ENCODE assay signal across 6 cellular contexts in the genomic region with DNA sequence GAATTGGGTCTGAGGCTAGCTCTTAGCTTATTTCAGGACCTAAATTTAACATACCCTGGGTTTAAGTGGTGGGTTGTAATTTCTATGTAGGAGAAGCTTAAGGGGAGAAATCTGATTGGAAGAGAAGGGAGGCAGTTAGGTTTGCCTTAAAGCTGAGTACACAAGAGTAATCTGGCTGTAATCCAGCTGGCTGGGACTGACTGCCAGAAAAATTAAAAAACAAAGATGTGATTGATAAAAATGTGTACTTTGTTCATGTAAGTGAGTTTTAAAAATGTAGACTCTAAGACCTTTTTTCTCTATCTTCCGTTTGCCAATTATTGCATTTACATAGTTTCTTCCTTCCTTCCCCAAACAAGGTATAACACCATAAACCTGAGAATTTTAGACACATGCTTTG. TPM values are rescaled to one million over a fixed set of nuclear protein-coding genes. Genes with fewer than 3 reads are reported as not detected.
DNase-seq lines count a peak whose midpoint lies in the region; ATAC-seq, FAIRE-seq and TF ChIP-seq lines count a peak whose summit lies in the region.

No MANE protein-coding gene starts in this region.

- no peaks in the 10 kb centered on the region for H3K9me3 Mint-ChIP-seq in CD4-positive, alpha-beta T cell

- peaks cover 16% of the 10 kb centered on the region for H3K4me1 Mint-ChIP-seq in CD4-positive, alpha-beta T cell (ENCODE audit: low read depth)

- no peak overlapping the region for H3K4me3 ChIP-seq in Peyer's patch
- no peak overlapping the region for H3K4me3 ChIP-seq in HepG2 (replicated peaks in 1 of 3; ENCODE audit: insufficient read depth in 1 of 3, low read depth in 2 of 3, low read length in 3 of 3)

- H3K36me3 Mint-ChIP-seq in CD4-positive, alpha-beta T cell (ENCODE audit: low read depth) = peaks cover 7% of the 10 kb centered on the region

- no peaks in the 10 kb centered on the region for H3K36me3 ChIP-seq in Peyer's patch
- no peaks in the 10 kb centered on the region for H3K36me3 ChIP-seq in HepG2 (replicated peaks in 1 of 2; ENCODE audit: control insufficient read depth in 1 of 2, insufficient read depth in 2 of 2, low read length in 2 of 2)

- in situ Hi-C loops in G401 (cut with HindIII; ENCODE audit: low sequenced_read_pairs) (no loop called here), HepG2 (cut with HindIII; ENCODE audit: extremely low pct_ligation_motif_present, low pct_unique_long_range_greater_than_20kb) (no loop called here)

- H3K4me2 ChIP-seq in HepG2 (ENCODE audit: low read depth, low read length) = peak overlapping the region; percentile 32; the same call in 1 of the 2 replicates

- H3K4me1 ChIP-seq in Peyer's patch (peaks cover 0 to 33% (median 5%) of the 10 kb centered on the region in 4 donors), HepG2 (ENCODE audit: insufficient read depth, low read length) (peaks cover 50% of the 10 kb centered on the region)

- peaks cover 7% of the 10 kb centered on the region for H3K79me2 ChIP-seq in HepG2 (ENCODE audit: insufficient read depth, low read length)

- H3K27ac ChIP-seq in Peyer's patch = peak overlapping the region in 3 of 4 donors; percentile 38 to 82 (median 70)
- peak overlapping the region; percentile 21 for H3K27ac ChIP-seq in HepG2 (ENCODE audit: extremely low read length, insufficient read depth, low read length)
- no peak overlapping the region for H3K27ac ChIP-seq in CD4-positive, alpha-beta T cell (ENCODE audit: low read depth, low read length)

- TF ChIP-seq EP300 in HepG2 (IDR thresholded peaks at IDR 0.05; ENCODE audit: low read depth in 2 of 2, low read length in 2 of 2) (no peak), HepG2 (CRISPR knock-in tag; IDR thresholded peaks at IDR 0.05; ENCODE audit: borderline replicate concordance) (no peak)

- no peak overlapping the region for H2AFZ ChIP-seq in HepG2 (ENCODE audit: low read length)

- H3K9me3 ChIP-seq in Peyer's patch (no peaks in the 10 kb centered on the region), HepG2 (ENCODE audit: low read length) (no peaks in the 10 kb centered on the region)
- H3K9me3 ChIP-seq in CD4-positive, alpha-beta T cell (ENCODE audit: control insufficient read depth, low read length) = no peaks in the 10 kb centered on the region

- TF ChIP-seq RAD21 in HepG2 (CRISPR knock-in tag; IDR thresholded peaks at IDR 0.05) = no peak

- ATAC-seq in HepG2 (peak; percentile 35; the same call in 2 of the 3 replicates), HG02840 (IDR thresholded peaks at IDR 0.05; ENCODE audit: low FRiP score, unreplicated experiment) (no peak)
- ATAC-seq in CD4-positive, alpha-beta T cell (ENCODE audit: poor library complexity) = no peak

- H4K20me1 ChIP-seq in HepG2 (ENCODE audit: insufficient read depth, low read length) = no peaks in the 10 kb centered on the region

- BruUV-seq in HepG2 (replicated peaks; lab: Mats Ljungman, UMichigan) = no TSS peak

- intact Hi-C loops in HepG2 (cut with micrococcal nuclease; ENCODE audit: unreplicated experiment) = no loop called here
- intact Hi-C loops in CD4-positive, alpha-beta T cell (cut with DNase I, micrococcal nuclease) = no loop called here

- no peak overlapping the region for H3K27ac Mint-ChIP-seq in CD4-positive, alpha-beta T cell

- POLR2A ChIA-PET in HepG2 (lab: Yijun Ruan, JAX) = interaction anchor here (0.7 to 2.3 kb wide), 6 partner anchors 12 to 43 kb away, joined by 3 to 7 read pairs (median 4); partner anchors contain the start of genes CREB3, GBA2, HINT2 and RGP1
- POLR2A ChIA-PET in CD4-positive, alpha-beta T cell (lab: Charles Lee) = interaction anchor here (1.1 kb wide), 1 partner anchor 15 kb away, joined by 4 read pairs; no protein-coding TSS in a partner anchor

- DNase-seq in G401 (ENCODE audit: low spot score) (peak; percentile 63), Peyer's patch (no peak), HepG2 (ENCODE audit: low spot score) (peak; percentile 64), H54 (ENCODE audit: insufficient read length, low spot score) (no peak)
- no peak for DNase-seq in CD4-positive, alpha-beta T cell

- H3K9ac ChIP-seq in HepG2 (ENCODE audit: insufficient read depth, low read depth, low read length) = no peak overlapping the region

- WGBS in HepG2 (ENCODE audit: low lambda C conversion rate) = 14% methylated on average over 1 of the region's 1 CpG

- TF ChIP-seq CTCF in Peyer's patch (IDR thresholded peaks at IDR 0.05) (no peak), HepG2 (CRISPR knock-in tag; IDR thresholded peaks at IDR 0.05) (no peak)
- TF ChIP-seq CTCF in CD4-positive, alpha-beta T cell (IDR thresholded peaks at IDR 0.05) = no peak

- CTCF ChIA-PET in HepG2 (lab: Yijun Ruan, JAX; ENCODE audit: low intra/inter-chr PET ratio, low total read pairs) = no interaction called here
- CTCF ChIA-PET in CD4-positive, alpha-beta T cell (lab: Charles Lee) = no interaction called here

- H3K27me3 ChIP-seq in Peyer's patch (no peaks in the 10 kb centered on the region), HepG2 (ENCODE audit: control insufficient read depth in 1 of 2, insufficient read depth in 2 of 2, low read length in 2 of 2) (no peaks in the 10 kb centered on the region)
- no peaks in the 10 kb centered on the region for H3K27me3 ChIP-seq in CD4-positive, alpha-beta T cell (ENCODE audit: control insufficient read depth, insufficient read depth, low read length)

- FAIRE-seq in HepG2 (lab: Jason Lieb, UNC) = peak; percentile 73
- FAIRE-seq in H54 (lab: Jason Lieb, UNC) = no peak

- H3K4me3 Mint-ChIP-seq in CD4-positive, alpha-beta T cell = no peak overlapping the region

- no peak for TF ChIP-seq POLR2A in Peyer's patch (IDR thresholded peaks at IDR 0.05)
- TF ChIP-seq POLR2A in HepG2 (IDR thresholded peaks at IDR 0.05; ENCODE audit: insufficient read depth in 1 of 2, low read depth in 2 of 2, low read length in 2 of 2) = no peak
- no peak for TF ChIP-seq POLR2A in H54 (IDR thresholded peaks at IDR 0.05; ENCODE audit: low read depth, low read length)

- no peaks in the 10 kb centered on the region for H3K27me3 Mint-ChIP-seq in CD4-positive, alpha-beta T cell

RNA-seq across cellular contexts. Expression of gene MSMP, which starts 17.4 kb away (rescaled TPM):
- total RNA-seq in G401 (2014; rRNA removed; shearing (Covaris generic)) = not detected in 2 replicates
- not detected for total RNA-seq in Peyer's patch
- total RNA-seq in HepG2 (2016; rRNA removed; fragmentation: Illumina TruSeq; extraction: Trizol) = 0.24 and 0.49 TPM in 2 replicates
- not detected in 2 replicates for total RNA-seq in HepG2 (2016; cell fraction: cytosol; rRNA removed; fragmentation: Illumina TruSeq; extraction: Trizol; ENCODE audit: low read depth)
- not detected in 2 replicates for total RNA-seq in HepG2 (2016; cell fraction: insoluble cytoplasmic fraction; rRNA removed; fragmentation: Illumina TruSeq; extraction: Trizol)
- total RNA-seq in HepG2 (2016; cell fraction: membrane; rRNA removed; fragmentation: Illumina TruSeq; extraction: Trizol) = 0.71 TPM in 1 of 2 replicates, not detected in the other
- not detected in 2 replicates for total RNA-seq in HepG2 (2016; cell fraction: nucleus; rRNA removed; fragmentation: Illumina TruSeq; extraction: Trizol)
- polyA plus RNA-seq in HepG2 (2011; rRNA removed) = 0.34 and 0.46 TPM in 2 replicates
- polyA plus RNA-seq in HepG2 (2011; cell fraction: cytosol; rRNA removed) = 0.32 and 0.45 TPM in 2 replicates
- polyA plus RNA-seq in HepG2 (2011; cell fraction: nucleus; rRNA removed) = 0.42 TPM in 1 of 2 replicates, not detected in the other
- 0.76 TPM in 1 of 2 replicates, not detected in the other for polyA plus RNA-seq in HepG2 (2012)
- 0.66 and 1.2 TPM in 2 replicates for polyA plus RNA-seq in HepG2 (2016; cell fraction: cytosol; fragmentation: Illumina TruSeq; extraction: Trizol; ENCODE audit: low read depth)
- 0.62 TPM in 1 of 2 replicates, not detected in the other for polyA plus RNA-seq in HepG2 (2016; cell fraction: insoluble cytoplasmic fraction; fragmentation: Illumina TruSeq; extraction: Trizol; ENCODE audit: low read depth)
- 0.55 and 2.2 TPM in 2 replicates for polyA plus RNA-seq in HepG2 (2016; cell fraction: membrane; fragmentation: Illumina TruSeq; extraction: Trizol; ENCODE audit: low read depth)
- not detected in 2 replicates for polyA plus RNA-seq in HepG2 (2016; cell fraction: nucleus; fragmentation: Illumina TruSeq; extraction: Trizol; ENCODE audit: insufficient read depth, low read depth)
- polyA minus RNA-seq in HepG2 (2011; rRNA and poly(A)+ RNA removed; ENCODE audit: low replicate concordance) = 0.62 TPM in 1 of 2 replicates, not detected in the other
- not detected in 2 replicates for polyA minus RNA-seq in HepG2 (2011; cell fraction: cytosol; rRNA and poly(A)+ RNA removed)
- not detected in 2 replicates for polyA minus RNA-seq in HepG2 (2011; cell fraction: nucleus; rRNA and poly(A)+ RNA removed)
- total RNA-seq in CD4-positive, alpha-beta T cell = not detected

RNA-seq across cellular contexts. Expression of gene NPR2, which starts 19.9 kb away (rescaled TPM):
- 0.07 and 0.86 TPM in 2 replicates for total RNA-seq in G401 (2014; rRNA removed; shearing (Covaris generic))
- 10 to 100 TPM in 3 of 4 donors, 1 to 10 TPM in 1; 6.7 to 29.5 (median 21.6) TPM for total RNA-seq in Peyer's patch
- total RNA-seq in HepG2 (2016; rRNA removed; fragmentation: Illumina TruSeq; extraction: Trizol) = 4.6 and 7.4 TPM in 2 replicates
- 1.2 and 2.7 TPM in 2 replicates for total RNA-seq in HepG2 (2016; cell fraction: cytosol; rRNA removed; fragmentation: Illumina TruSeq; extraction: Trizol; ENCODE audit: low read depth)
- total RNA-seq in HepG2 (2016; cell fraction: insoluble cytoplasmic fraction; rRNA removed; fragmentation: Illumina TruSeq; extraction: Trizol) = 4.1 and 6.5 TPM in 2 replicates
- total RNA-seq in HepG2 (2016; cell fraction: membrane; rRNA removed; fragmentation: Illumina TruSeq; extraction: Trizol) = 2.4 and 3.2 TPM in 2 replicates
- 10.2 and 12.0 TPM in 2 replicates for total RNA-seq in HepG2 (2016; cell fraction: nucleus; rRNA removed; fragmentation: Illumina TruSeq; extraction: Trizol)
- polyA plus RNA-seq in HepG2 (2011; rRNA removed) = 9.3 and 9.4 TPM in 2 replicates
- 3.5 and 4.3 TPM in 2 replicates for polyA plus RNA-seq in HepG2 (2011; cell fraction: cytosol; rRNA removed)
- polyA plus RNA-seq in HepG2 (2011; cell fraction: nucleus; rRNA removed) = 56.9 and 72.9 TPM in 2 replicates
- polyA plus RNA-seq in HepG2 (2012) = 4.7 TPM in 2 replicates
- 2.1 and 2.4 TPM in 2 replicates for polyA plus RNA-seq in HepG2 (2016; cell fraction: cytosol; fragmentation: Illumina TruSeq; extraction: Trizol; ENCODE audit: low read depth)
- polyA plus RNA-seq in HepG2 (2016; cell fraction: insoluble cytoplasmic fraction; fragmentation: Illumina TruSeq; extraction: Trizol; ENCODE audit: low read depth) = 4.7 and 6.3 TPM in 2 replicates
- polyA plus RNA-seq in HepG2 (2016; cell fraction: membrane; fragmentation: Illumina TruSeq; extraction: Trizol; ENCODE audit: low read depth) = 2.6 and 3.1 TPM in 2 replicates
- polyA plus RNA-seq in HepG2 (2016; cell fraction: nucleus; fragmentation: Illumina TruSeq; extraction: Trizol; ENCODE audit: insufficient read depth, low read depth) = 21.5 and 24.6 TPM in 2 replicates
- 3.1 and 10.0 TPM in 2 replicates for polyA minus RNA-seq in HepG2 (2011; rRNA and poly(A)+ RNA removed; ENCODE audit: low replicate concordance)
- polyA minus RNA-seq in HepG2 (2011; cell fraction: cytosol; rRNA and poly(A)+ RNA removed) = 0.62 and 1.4 TPM in 2 replicates
- 7.6 and 7.8 TPM in 2 replicates for polyA minus RNA-seq in HepG2 (2011; cell fraction: nucleus; rRNA and poly(A)+ RNA removed)
- total RNA-seq in CD4-positive, alpha-beta T cell = 1 to 10 TPM; 1.2 to 4.2 TPM

RNA-seq across cellular contexts. Expression of gene RGP1, which starts 22.4 kb away (rescaled TPM):
- total RNA-seq in G401 (2014; rRNA removed; shearing (Covaris generic)) = 13.8 and 15.0 TPM in 2 replicates
- total RNA-seq in Peyer's patch (10 to 100 TPM; 16.5 to 44.4 (median 38.3) TPM), HepG2 (2016; rRNA removed; fragmentation: Illumina TruSeq; extraction: Trizol) (12.6 and 12.7 TPM in 2 replicates)
- 1.6 and 1.9 TPM in 2 replicates for total RNA-seq in HepG2 (2016; cell fraction: cytosol; rRNA removed; fragmentation: Illumina TruSeq; extraction: Trizol; ENCODE audit: low read depth)
- 10.9 and 13.5 TPM in 2 replicates for total RNA-seq in HepG2 (2016; cell fraction: insoluble cytoplasmic fraction; rRNA removed; fragmentation: Illumina TruSeq; extraction: Trizol)
- total RNA-seq in HepG2 (2016; cell fraction: membrane; rRNA removed; fragmentation: Illumina TruSeq; extraction: Trizol) = 7.5 and 7.7 TPM in 2 replicates
- 9.8 and 10.7 TPM in 2 replicates for total RNA-seq in HepG2 (2016; cell fraction: nucleus; rRNA removed; fragmentation: Illumina TruSeq; extraction: Trizol)
- 18.7 and 21.0 TPM in 2 replicates for polyA plus RNA-seq in HepG2 (2011; rRNA removed)
- 13.4 and 13.5 TPM in 2 replicates for polyA plus RNA-seq in HepG2 (2011; cell fraction: cytosol; rRNA removed)
- 31.7 and 33.0 TPM in 2 replicates for polyA plus RNA-seq in HepG2 (2011; cell fraction: nucleus; rRNA removed)
- 10.9 TPM in 2 replicates for polyA plus RNA-seq in HepG2 (2012)
- 3.5 and 3.8 TPM in 2 replicates for polyA plus RNA-seq in HepG2 (2016; cell fraction: cytosol; fragmentation: Illumina TruSeq; extraction: Trizol; ENCODE audit: low read depth)
- polyA plus RNA-seq in HepG2 (2016; cell fraction: insoluble cytoplasmic fraction; fragmentation: Illumina TruSeq; extraction: Trizol; ENCODE audit: low read depth) = 9.5 and 11.3 TPM in 2 replicates
- polyA plus RNA-seq in HepG2 (2016; cell fraction: membrane; fragmentation: Illumina TruSeq; extraction: Trizol; ENCODE audit: low read depth) = 5.6 TPM in 2 replicates
- polyA plus RNA-seq in HepG2 (2016; cell fraction: nucleus; fragmentation: Illumina TruSeq; extraction: Trizol; ENCODE audit: insufficient read depth, low read depth) = 14.0 and 14.1 TPM in 2 replicates
- 32.1 and 35.8 TPM in 2 replicates for polyA minus RNA-seq in HepG2 (2011; rRNA and poly(A)+ RNA removed; ENCODE audit: low replicate concordance)
- 8.6 and 10.3 TPM in 2 replicates for polyA minus RNA-seq in HepG2 (2011; cell fraction: cytosol; rRNA and poly(A)+ RNA removed)
- 13.1 and 16.8 TPM in 2 replicates for polyA minus RNA-seq in HepG2 (2011; cell fraction: nucleus; rRNA and poly(A)+ RNA removed)
- total RNA-seq in CD4-positive, alpha-beta T cell = 10 to 100 TPM; 12.6 to 13.1 TPM

RNA-seq across cellular contexts. Expression of gene GBA2, which starts 22.5 kb away (rescaled TPM):
- 37.2 and 48.6 TPM in 2 replicates for total RNA-seq in G401 (2014; rRNA removed; shearing (Covaris generic))
- total RNA-seq in Peyer's patch = 100 to 1,000 TPM; 263 to 474 (median 436) TPM
- 24.4 and 37.5 TPM in 2 replicates for total RNA-seq in HepG2 (2016; rRNA removed; fragmentation: Illumina TruSeq; extraction: Trizol)
- total RNA-seq in HepG2 (2016; cell fraction: cytosol; rRNA removed; fragmentation: Illumina TruSeq; extraction: Trizol; ENCODE audit: low read depth) = 11.1 and 11.7 TPM in 2 replicates
- 21.2 and 40.4 TPM in 2 replicates for total RNA-seq in HepG2 (2016; cell fraction: insoluble cytoplasmic fraction; rRNA removed; fragmentation: Illumina TruSeq; extraction: Trizol)
- 27.6 and 27.8 TPM in 2 replicates for total RNA-seq in HepG2 (2016; cell fraction: membrane; rRNA removed; fragmentation: Illumina TruSeq; extraction: Trizol)
- 70.2 and 71.7 TPM in 2 replicates for total RNA-seq in HepG2 (2016; cell fraction: nucleus; rRNA removed; fragmentation: Illumina TruSeq; extraction: Trizol)
- 86.1 and 96.9 TPM in 2 replicates for polyA plus RNA-seq in HepG2 (2011; rRNA removed)
- 54.1 and 58.1 TPM in 2 replicates for polyA plus RNA-seq in HepG2 (2011; cell fraction: cytosol; rRNA removed)
- 385 and 395 TPM in 2 replicates for polyA plus RNA-seq in HepG2 (2011; cell fraction: nucleus; rRNA removed)
- 50.0 and 65.4 TPM in 2 replicates for polyA plus RNA-seq in HepG2 (2012)
- 10.5 and 11.2 TPM in 2 replicates for polyA plus RNA-seq in HepG2 (2016; cell fraction: cytosol; fragmentation: Illumina TruSeq; extraction: Trizol; ENCODE audit: low read depth)
- polyA plus RNA-seq in HepG2 (2016; cell fraction: insoluble cytoplasmic fraction; fragmentation: Illumina TruSeq; extraction: Trizol; ENCODE audit: low read depth) = 21.6 and 24.7 TPM in 2 replicates
- polyA plus RNA-seq in HepG2 (2016; cell fraction: membrane; fragmentation: Illumina TruSeq; extraction: Trizol; ENCODE audit: low read depth) = 23.2 and 23.4 TPM in 2 replicates
- polyA plus RNA-seq in HepG2 (2016; cell fraction: nucleus; fragmentation: Illumina TruSeq; extraction: Trizol; ENCODE audit: insufficient read depth, low read depth) = 145 and 166 TPM in 2 replicates
- 62.6 and 136 TPM in 2 replicates for polyA minus RNA-seq in HepG2 (2011; rRNA and poly(A)+ RNA removed; ENCODE audit: low replicate concordance)
- polyA minus RNA-seq in HepG2 (2011; cell fraction: cytosol; rRNA and poly(A)+ RNA removed) = 24.7 and 24.9 TPM in 2 replicates
- polyA minus RNA-seq in HepG2 (2011; cell fraction: nucleus; rRNA and poly(A)+ RNA removed) = 155 and 168 TPM in 2 replicates
- total RNA-seq in CD4-positive, alpha-beta T cell = 10 to 100 TPM; 17.3 to 18.6 TPM

RNA-seq across cellular contexts. Expression of gene CREB3, which starts 39.1 kb away (rescaled TPM):
- 40.3 and 46.0 TPM in 2 replicates for total RNA-seq in G401 (2014; rRNA removed; shearing (Covaris generic))
- total RNA-seq in Peyer's patch (10 to 100 TPM; 19.8 to 34.3 (median 28.5) TPM), HepG2 (2016; rRNA removed; fragmentation: Illumina TruSeq; extraction: Trizol) (32.2 and 34.2 TPM in 2 replicates)
- total RNA-seq in HepG2 (2016; cell fraction: cytosol; rRNA removed; fragmentation: Illumina TruSeq; extraction: Trizol; ENCODE audit: low read depth) = 16.4 and 24.8 TPM in 2 replicates
- total RNA-seq in HepG2 (2016; cell fraction: insoluble cytoplasmic fraction; rRNA removed; fragmentation: Illumina TruSeq; extraction: Trizol) = 35.0 and 35.4 TPM in 2 replicates
- total RNA-seq in HepG2 (2016; cell fraction: membrane; rRNA removed; fragmentation: Illumina TruSeq; extraction: Trizol) = 29.8 and 43.4 TPM in 2 replicates
- 19.0 and 22.6 TPM in 2 replicates for total RNA-seq in HepG2 (2016; cell fraction: nucleus; rRNA removed; fragmentation: Illumina TruSeq; extraction: Trizol)
- polyA plus RNA-seq in HepG2 (2011; rRNA removed) = 11.1 and 13.5 TPM in 2 replicates
- polyA plus RNA-seq in HepG2 (2011; cell fraction: cytosol; rRNA removed) = 12.6 and 15.2 TPM in 2 replicates
- polyA plus RNA-seq in HepG2 (2011; cell fraction: nucleus; rRNA removed) = 15.5 and 16.6 TPM in 2 replicates
- 12.3 and 13.3 TPM in 2 replicates for polyA plus RNA-seq in HepG2 (2012)
- 16.3 and 25.4 TPM in 2 replicates for polyA plus RNA-seq in HepG2 (2016; cell fraction: cytosol; fragmentation: Illumina TruSeq; extraction: Trizol; ENCODE audit: low read depth)
- 29.0 and 30.9 TPM in 2 replicates for polyA plus RNA-seq in HepG2 (2016; cell fraction: insoluble cytoplasmic fraction; fragmentation: Illumina TruSeq; extraction: Trizol; ENCODE audit: low read depth)
- 26.7 and 33.7 TPM in 2 replicates for polyA plus RNA-seq in HepG2 (2016; cell fraction: membrane; fragmentation: Illumina TruSeq; extraction: Trizol; ENCODE audit: low read depth)
- polyA plus RNA-seq in HepG2 (2016; cell fraction: nucleus; fragmentation: Illumina TruSeq; extraction: Trizol; ENCODE audit: insufficient read depth, low read depth) = 27.3 and 30.5 TPM in 2 replicates
- 14.5 and 21.8 TPM in 2 replicates for polyA minus RNA-seq in HepG2 (2011; rRNA and poly(A)+ RNA removed; ENCODE audit: low replicate concordance)
- polyA minus RNA-seq in HepG2 (2011; cell fraction: cytosol; rRNA and poly(A)+ RNA removed) = 5.1 and 6.9 TPM in 2 replicates
- polyA minus RNA-seq in HepG2 (2011; cell fraction: nucleus; rRNA and poly(A)+ RNA removed) = 9.9 and 11.1 TPM in 2 replicates
- total RNA-seq in CD4-positive, alpha-beta T cell = 10 to 100 TPM; 13.7 to 15.4 TPM

Comparison
In these comparisons a context has a peak if more than half of its experiments do, and no peak if none do; other contexts are left out.
1. DNase-seq: peak in G401 (single experiment) and HepG2 (single experiment); none in Peyer's patch (0 of 3), CD4-positive, alpha-beta T cell (0 of 10) and H54 (single experiment).